1 cellular context compared by ENCODE assay signal in the genomic region with DNA sequence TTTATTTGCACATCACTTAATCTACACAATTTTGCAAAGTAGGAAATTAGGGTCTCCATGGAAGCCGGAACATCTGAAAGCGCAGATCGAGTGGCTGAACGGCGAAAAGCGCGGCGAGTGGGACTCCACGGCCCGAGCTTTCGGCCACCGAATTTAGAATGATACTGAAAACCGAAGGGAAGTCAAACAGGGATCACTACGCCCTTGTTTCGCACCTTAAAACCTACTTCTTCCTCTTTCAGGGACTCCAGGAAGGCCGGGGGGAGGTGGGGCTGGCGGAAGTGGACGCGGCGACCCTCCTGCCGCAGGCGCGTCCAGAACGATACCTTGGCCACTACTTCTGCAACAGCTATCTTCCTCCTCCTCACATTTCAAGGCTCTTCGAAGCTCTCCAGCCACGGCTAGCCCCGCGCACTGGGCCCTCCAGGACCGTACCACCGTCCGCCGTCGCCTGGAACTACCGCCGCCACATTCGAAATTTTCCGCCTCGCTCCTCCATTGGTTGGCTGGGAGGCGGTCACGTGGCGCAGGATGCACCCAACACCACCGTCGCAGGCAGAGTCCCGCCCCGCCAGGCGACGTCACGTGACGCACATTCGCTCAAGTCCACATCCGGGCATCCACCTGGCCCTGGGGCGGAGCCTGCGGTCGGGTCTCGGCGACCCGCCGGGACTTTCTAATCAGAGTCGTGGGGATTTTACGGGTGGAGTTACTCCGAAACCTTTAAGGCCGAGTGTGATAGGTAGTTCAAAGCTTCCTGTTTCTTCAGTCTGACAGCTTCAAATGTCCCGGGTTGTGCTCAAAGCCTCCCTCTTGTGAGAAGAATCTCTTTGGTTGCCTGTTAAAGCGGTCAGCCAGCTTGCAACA.
TF ChIP-seq lines count a peak whose summit lies in the region.

A gene (minus strand): TSS at position 474 of the 867 bp plus-strand sequence. CDS start 2,179 bp downstream, outside the sequence.

TF ChIP-seq in HEK293, 187 proteins besides CTCF, POLR2A, EP300 and RAD21 (continued from another document and continues in another):
- TF ChIP-seq, protein P1, sequence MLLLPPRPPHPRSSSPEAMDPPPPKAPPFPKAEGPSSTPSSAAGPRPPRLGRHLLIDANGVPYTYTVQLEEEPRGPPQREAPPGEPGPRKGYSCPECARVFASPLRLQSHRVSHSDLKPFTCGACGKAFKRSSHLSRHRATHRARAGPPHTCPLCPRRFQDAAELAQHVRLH (tag by site-specific recombination; IDR thresholded peaks at IDR 0.05) = peak; percentile 30; the same call in 1 of the 2 replicates
- no peak for TF ChIP-seq ZNF747 (tag by site-specific recombination; IDR thresholded peaks at IDR 0.05)
- TF ChIP-seq ZNF133 (tag by site-specific recombination; IDR thresholded peaks at IDR 0.05) = no peak
- no peak for TF ChIP-seq ZNF664 (tag by site-specific recombination; IDR thresholded peaks at IDR 0.05)
- 0 out of 2 replicates have a peak, but pooled peaks have one; percentile 9 for TF ChIP-seq GLIS1 (tag by site-specific recombination; IDR thresholded peaks at IDR 0.05)
- TF ChIP-seq ZBTB21 (tag by site-specific recombination; IDR thresholded peaks at IDR 0.05) = peak; percentile 74
- TF ChIP-seq ZNF433 (tag by site-specific recombination; IDR thresholded peaks at IDR 0.05; ENCODE audit: low read depth) = no peak
- TF ChIP-seq ZSCAN30 (tag by site-specific recombination; IDR thresholded peaks at IDR 0.05) = 0 out of 2 replicates have a peak, but pooled peaks have one; percentile 53
- no peak for TF ChIP-seq WT1 (tag by site-specific recombination; IDR thresholded peaks at IDR 0.05)
- TF ChIP-seq ZFP69B (tag by site-specific recombination; IDR thresholded peaks at IDR 0.05) = no peak
- TF ChIP-seq ZNF843 (tag by site-specific recombination; IDR thresholded peaks at IDR 0.05) = peak; percentile 38; the same call in 1 of the 2 replicates
- TF ChIP-seq ZNF558 (tag by site-specific recombination; IDR thresholded peaks at IDR 0.05) = no peak
- TF ChIP-seq ZNF548 (tag by site-specific recombination; IDR thresholded peaks at IDR 0.05) = no peak
- no peak for TF ChIP-seq ZNF394 (tag by site-specific recombination; IDR thresholded peaks at IDR 0.05; ENCODE audit: borderline replicate concordance)
- TF ChIP-seq ZNF211 (tag by site-specific recombination; IDR thresholded peaks at IDR 0.05; ENCODE audit: low read depth) = no peak
- peak; percentile 40; the same call in 1 of the 2 replicates for TF ChIP-seq ZNF777 (tag by site-specific recombination; IDR thresholded peaks at IDR 0.05; ENCODE audit: borderline replicate concordance)
- 0 out of 2 replicates have a peak, but pooled peaks have one; percentile 21 for TF ChIP-seq ZIC2 (tag by site-specific recombination; IDR thresholded peaks at IDR 0.05)
- no peak for TF ChIP-seq ZNF48 (tag by site-specific recombination; IDR thresholded peaks at IDR 0.05)
- 0 out of 2 replicates have a peak, but pooled peaks have one; percentile 37 for TF ChIP-seq ZEB2 (tag by site-specific recombination; IDR thresholded peaks at IDR 0.05)
- TF ChIP-seq, protein P2, sequence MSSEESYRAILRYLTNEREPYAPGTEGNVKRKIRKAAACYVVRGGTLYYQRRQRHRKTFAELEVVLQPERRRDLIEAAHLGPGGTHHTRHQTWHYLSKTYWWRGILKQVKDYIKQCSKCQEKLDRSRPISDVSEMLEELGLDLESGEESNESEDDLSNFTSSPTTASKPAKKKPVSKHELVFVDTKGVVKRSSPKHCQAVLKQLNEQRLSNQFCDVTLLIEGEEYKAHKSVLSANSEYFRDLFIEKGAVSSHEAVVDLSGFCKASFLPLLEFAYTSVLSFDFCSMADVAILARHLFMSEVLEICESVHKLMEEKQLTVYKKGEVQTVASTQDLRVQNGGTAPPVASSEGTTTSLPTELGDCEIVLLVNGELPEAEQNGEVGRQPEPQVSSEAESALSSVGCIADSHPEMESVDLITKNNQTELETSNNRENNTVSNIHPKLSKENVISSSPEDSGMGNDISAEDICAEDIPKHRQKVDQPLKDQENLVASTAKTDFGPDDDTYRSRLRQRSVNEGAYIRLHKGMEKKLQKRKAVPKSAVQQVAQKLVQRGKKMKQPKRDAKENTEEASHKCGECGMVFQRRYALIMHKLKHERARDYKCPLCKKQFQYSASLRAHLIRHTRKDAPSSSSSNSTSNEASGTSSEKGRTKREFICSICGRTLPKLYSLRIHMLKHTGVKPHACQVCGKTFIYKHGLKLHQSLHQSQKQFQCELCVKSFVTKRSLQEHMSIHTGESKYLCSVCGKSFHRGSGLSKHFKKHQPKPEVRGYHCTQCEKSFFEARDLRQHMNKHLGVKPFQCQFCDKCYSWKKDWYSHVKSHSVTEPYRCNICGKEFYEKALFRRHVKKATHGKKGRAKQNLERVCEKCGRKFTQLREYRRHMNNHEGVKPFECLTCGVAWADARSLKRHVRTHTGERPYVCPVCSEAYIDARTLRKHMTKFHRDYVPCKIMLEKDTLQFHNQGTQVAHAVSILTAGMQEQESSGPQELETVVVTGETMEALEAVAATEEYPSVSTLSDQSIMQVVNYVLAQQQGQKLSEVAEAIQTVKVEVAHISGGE (tag by site-specific recombination; conservative IDR thresholded peaks at IDR 0.05; ENCODE audit: low read depth) = peak; percentile 59
- TF ChIP-seq, protein P3, sequence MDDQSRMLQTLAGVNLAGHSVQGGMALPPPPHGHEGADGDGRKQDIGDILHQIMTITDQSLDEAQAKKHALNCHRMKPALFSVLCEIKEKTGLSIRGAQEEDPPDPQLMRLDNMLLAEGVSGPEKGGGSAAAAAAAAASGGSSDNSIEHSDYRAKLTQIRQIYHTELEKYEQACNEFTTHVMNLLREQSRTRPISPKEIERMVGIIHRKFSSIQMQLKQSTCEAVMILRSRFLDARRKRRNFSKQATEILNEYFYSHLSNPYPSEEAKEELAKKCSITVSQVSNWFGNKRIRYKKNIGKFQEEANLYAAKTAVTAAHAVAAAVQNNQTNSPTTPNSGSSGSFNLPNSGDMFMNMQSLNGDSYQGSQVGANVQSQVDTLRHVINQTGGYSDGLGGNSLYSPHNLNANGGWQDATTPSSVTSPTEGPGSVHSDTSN (CRISPR knock-in tag; IDR thresholded peaks at IDR 0.05) = no peak
- TF ChIP-seq SCRT1 (tag by site-specific recombination; IDR thresholded peaks at IDR 0.05; ENCODE audit: borderline replicate concordance) = no peak
- TF ChIP-seq ZNF366 (tag by site-specific recombination; conservative IDR thresholded peaks at IDR 0.05) = no peak
- TF ChIP-seq ZNF157 (tag by site-specific recombination; IDR thresholded peaks at IDR 0.05) = no peak
- no peak; the same call in 1 of the 2 replicates for TF ChIP-seq YY2 (tag by site-specific recombination; IDR thresholded peaks at IDR 0.05)
- TF ChIP-seq ZNF350 (tag by site-specific recombination; IDR thresholded peaks at IDR 0.05) = no peak
- TF ChIP-seq, protein P4, sequence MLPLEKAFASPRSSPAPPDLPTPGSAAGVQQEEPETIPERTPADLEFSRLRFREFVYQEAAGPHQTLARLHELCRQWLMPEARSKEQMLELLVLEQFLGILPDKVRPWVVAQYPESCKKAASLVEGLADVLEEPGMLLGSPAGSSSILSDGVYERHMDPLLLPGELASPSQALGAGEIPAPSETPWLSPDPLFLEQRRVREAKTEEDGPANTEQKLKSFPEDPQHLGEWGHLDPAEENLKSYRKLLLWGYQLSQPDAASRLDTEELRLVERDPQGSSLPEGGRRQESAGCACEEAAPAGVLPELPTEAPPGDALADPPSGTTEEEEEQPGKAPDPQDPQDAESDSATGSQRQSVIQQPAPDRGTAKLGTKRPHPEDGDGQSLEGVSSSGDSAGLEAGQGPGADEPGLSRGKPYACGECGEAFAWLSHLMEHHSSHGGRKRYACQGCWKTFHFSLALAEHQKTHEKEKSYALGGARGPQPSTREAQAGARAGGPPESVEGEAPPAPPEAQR (tag by site-specific recombination; IDR thresholded peaks at IDR 0.05) = no peak
- no peak for TF ChIP-seq ZNF404 (tag by site-specific recombination; IDR thresholded peaks at IDR 0.05)
- no peak for TF ChIP-seq ZNF776 (tag by site-specific recombination; IDR thresholded peaks at IDR 0.05; ENCODE audit: borderline replicate concordance)
- TF ChIP-seq SP7 (tag by site-specific recombination; IDR thresholded peaks at IDR 0.05) = peak; percentile 72
- TF ChIP-seq, protein P5, sequence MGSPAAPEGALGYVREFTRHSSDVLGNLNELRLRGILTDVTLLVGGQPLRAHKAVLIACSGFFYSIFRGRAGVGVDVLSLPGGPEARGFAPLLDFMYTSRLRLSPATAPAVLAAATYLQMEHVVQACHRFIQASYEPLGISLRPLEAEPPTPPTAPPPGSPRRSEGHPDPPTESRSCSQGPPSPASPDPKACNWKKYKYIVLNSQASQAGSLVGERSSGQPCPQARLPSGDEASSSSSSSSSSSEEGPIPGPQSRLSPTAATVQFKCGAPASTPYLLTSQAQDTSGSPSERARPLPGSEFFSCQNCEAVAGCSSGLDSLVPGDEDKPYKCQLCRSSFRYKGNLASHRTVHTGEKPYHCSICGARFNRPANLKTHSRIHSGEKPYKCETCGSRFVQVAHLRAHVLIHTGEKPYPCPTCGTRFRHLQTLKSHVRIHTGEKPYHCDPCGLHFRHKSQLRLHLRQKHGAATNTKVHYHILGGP (tag by site-specific recombination; IDR thresholded peaks at IDR 0.05) = no peak
- TF ChIP-seq, protein P6, sequence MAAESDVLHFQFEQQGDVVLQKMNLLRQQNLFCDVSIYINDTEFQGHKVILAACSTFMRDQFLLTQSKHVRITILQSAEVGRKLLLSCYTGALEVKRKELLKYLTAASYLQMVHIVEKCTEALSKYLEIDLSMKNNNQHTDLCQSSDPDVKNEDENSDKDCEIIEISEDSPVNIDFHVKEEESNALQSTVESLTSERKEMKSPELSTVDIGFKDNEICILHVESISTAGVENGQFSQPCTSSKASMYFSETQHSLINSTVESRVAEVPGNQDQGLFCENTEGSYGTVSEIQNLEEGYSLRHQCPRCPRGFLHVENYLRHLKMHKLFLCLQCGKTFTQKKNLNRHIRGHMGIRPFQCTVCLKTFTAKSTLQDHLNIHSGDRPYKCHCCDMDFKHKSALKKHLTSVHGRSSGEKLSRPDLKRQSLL (tag by site-specific recombination; IDR thresholded peaks at IDR 0.05) = no peak
- TF ChIP-seq ZNF529 (tag by site-specific recombination; IDR thresholded peaks at IDR 0.05; ENCODE audit: insufficient replicate concordance) = no peak
- TF ChIP-seq, protein P7, sequence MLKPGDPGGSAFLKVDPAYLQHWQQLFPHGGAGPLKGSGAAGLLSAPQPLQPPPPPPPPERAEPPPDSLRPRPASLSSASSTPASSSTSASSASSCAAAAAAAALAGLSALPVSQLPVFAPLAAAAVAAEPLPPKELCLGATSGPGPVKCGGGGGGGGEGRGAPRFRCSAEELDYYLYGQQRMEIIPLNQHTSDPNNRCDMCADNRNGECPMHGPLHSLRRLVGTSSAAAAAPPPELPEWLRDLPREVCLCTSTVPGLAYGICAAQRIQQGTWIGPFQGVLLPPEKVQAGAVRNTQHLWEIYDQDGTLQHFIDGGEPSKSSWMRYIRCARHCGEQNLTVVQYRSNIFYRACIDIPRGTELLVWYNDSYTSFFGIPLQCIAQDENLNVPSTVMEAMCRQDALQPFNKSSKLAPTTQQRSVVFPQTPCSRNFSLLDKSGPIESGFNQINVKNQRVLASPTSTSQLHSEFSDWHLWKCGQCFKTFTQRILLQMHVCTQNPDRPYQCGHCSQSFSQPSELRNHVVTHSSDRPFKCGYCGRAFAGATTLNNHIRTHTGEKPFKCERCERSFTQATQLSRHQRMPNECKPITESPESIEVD (tag by site-specific recombination; IDR thresholded peaks at IDR 0.05) = no peak
- no peak for TF ChIP-seq ZNF16 (tag by site-specific recombination; IDR thresholded peaks at IDR 0.05; ENCODE audit: low read depth)
- TF ChIP-seq ZNF423 (tag by site-specific recombination; IDR thresholded peaks at IDR 0.05) = no peak
- TF ChIP-seq, protein P8, sequence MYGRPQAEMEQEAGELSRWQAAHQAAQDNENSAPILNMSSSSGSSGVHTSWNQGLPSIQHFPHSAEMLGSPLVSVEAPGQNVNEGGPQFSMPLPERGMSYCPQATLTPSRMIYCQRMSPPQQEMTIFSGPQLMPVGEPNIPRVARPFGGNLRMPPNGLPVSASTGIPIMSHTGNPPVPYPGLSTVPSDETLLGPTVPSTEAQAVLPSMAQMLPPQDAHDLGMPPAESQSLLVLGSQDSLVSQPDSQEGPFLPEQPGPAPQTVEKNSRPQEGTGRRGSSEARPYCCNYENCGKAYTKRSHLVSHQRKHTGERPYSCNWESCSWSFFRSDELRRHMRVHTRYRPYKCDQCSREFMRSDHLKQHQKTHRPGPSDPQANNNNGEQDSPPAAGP (tag by site-specific recombination; IDR thresholded peaks at IDR 0.05) = peak; percentile 43
- TF ChIP-seq ZNF555 (tag by site-specific recombination; conservative IDR thresholded peaks at IDR 0.05) = no peak
- TF ChIP-seq, protein P9, sequence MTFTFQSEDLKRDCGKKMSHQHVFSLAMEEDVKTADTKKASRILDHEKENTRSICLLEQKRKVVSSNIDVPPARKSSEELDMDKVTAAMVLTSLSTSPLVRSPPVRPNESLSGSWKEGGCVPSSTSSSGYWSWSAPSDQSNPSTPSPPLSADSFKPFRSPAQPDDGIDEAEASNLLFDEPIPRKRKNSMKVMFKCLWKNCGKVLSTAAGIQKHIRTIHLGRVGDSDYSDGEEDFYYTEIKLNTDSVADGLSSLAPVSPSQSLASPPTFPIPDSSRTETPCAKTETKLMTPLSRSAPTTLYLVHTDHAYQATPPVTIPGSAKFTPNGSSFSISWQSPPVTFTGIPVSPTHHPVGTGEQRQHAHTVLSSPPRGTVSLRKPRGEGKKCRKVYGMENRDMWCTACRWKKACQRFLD (tag by site-specific recombination; IDR thresholded peaks at IDR 0.05) = no peak
- TF ChIP-seq, protein P10, sequence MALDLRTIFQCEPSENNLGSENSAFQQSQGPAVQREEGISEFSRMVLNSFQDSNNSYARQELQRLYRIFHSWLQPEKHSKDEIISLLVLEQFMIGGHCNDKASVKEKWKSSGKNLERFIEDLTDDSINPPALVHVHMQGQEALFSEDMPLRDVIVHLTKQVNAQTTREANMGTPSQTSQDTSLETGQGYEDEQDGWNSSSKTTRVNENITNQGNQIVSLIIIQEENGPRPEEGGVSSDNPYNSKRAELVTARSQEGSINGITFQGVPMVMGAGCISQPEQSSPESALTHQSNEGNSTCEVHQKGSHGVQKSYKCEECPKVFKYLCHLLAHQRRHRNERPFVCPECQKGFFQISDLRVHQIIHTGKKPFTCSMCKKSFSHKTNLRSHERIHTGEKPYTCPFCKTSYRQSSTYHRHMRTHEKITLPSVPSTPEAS (tag by site-specific recombination; IDR thresholded peaks at IDR 0.05) = peak; percentile 53; the same call in 1 of the 2 replicates
- no peak for TF ChIP-seq ZNF248 (tag by site-specific recombination; IDR thresholded peaks at IDR 0.05)
- TF ChIP-seq REPIN1 (tag by site-specific recombination; IDR thresholded peaks at IDR 0.05; ENCODE audit: low read depth) = no peak
- TF ChIP-seq, protein P11, sequence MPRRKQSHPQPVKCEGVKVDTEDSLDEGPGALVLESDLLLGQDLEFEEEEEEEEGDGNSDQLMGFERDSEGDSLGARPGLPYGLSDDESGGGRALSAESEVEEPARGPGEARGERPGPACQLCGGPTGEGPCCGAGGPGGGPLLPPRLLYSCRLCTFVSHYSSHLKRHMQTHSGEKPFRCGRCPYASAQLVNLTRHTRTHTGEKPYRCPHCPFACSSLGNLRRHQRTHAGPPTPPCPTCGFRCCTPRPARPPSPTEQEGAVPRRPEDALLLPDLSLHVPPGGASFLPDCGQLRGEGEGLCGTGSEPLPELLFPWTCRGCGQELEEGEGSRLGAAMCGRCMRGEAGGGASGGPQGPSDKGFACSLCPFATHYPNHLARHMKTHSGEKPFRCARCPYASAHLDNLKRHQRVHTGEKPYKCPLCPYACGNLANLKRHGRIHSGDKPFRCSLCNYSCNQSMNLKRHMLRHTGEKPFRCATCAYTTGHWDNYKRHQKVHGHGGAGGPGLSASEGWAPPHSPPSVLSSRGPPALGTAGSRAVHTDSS (tag by site-specific recombination; IDR thresholded peaks at IDR 0.05) = no peak
- no peak for TF ChIP-seq ZBTB8A (tag by site-specific recombination; IDR thresholded peaks at IDR 0.05)
- TF ChIP-seq OVOL3 (tag by site-specific recombination; IDR thresholded peaks at IDR 0.05) = peak; percentile 37; the same call in 1 of the 2 replicates
- no peak for TF ChIP-seq ZNF791 (tag by site-specific recombination; IDR thresholded peaks at IDR 0.05)
